ENCODE assay signal across 10 cellular contexts in the genomic region with DNA sequence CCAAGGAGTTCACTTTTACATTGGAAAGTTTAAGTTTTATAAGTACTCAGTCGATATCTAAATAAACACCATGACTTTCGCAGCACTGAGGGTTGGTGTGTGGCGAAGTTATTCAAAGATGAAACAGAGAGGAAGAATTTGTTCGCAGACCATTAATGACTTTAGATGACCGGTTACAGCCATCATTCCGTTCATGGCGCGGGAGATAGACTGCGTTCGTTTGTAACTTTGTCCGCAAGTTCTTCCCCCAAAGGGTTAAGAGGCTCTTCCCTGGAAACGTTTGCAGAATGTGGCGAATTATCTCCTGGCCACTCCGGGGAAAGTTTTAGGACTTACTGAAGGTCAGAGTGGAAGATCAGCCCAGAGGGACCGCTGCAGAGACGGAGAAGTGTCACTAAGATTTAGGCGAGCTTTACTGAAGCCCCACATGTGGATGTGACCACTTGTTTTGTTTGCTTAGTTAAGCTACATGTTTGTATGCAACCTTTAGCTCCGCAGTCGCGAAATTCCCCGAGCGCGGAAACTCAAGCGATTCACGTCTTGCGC. TPM values are rescaled to one million over a fixed set of nuclear protein-coding genes. Genes with fewer than 3 reads are reported as not detected.
DNase-seq lines count a peak whose midpoint lies in the region; ATAC-seq, FAIRE-seq and TF ChIP-seq lines count a peak whose summit lies in the region.
"Had no signal": no experiment of that assay in that cellular context is flagged by ENCODE, and none has a peak within 500 bp of the region (broad histone marks: within the 10 kb centered on the region; RNA-seq: fewer than 3 reads in every experiment).

No MANE protein-coding gene starts in this region.

- peak overlapping the region; percentile 93 for H3K4me2 ChIP-seq in astrocyte (ENCODE audit: low read length)

- TF ChIP-seq CTCF in 22Rv1 (IDR thresholded peaks at IDR 0.05), result no peak
- TF ChIP-seq CTCF in astrocyte (IDR thresholded peaks at IDR 0.05; ENCODE audit: insufficient read depth, low read depth, low read length), result no peak
- TF ChIP-seq CTCF in kidney epithelial cell (IDR thresholded peaks at IDR 0.05; ENCODE audit: insufficient read depth, low read length, poor library complexity, severe bottlenecking), result no peak
- no peak for TF ChIP-seq CTCF in Peyer's patch (IDR thresholded peaks at IDR 0.05)

- peaks cover 11% of the 10 kb centered on the region for H4K20me1 ChIP-seq in astrocyte (ENCODE audit: insufficient read depth, low read length)

- DNase-seq in GM12892 (ENCODE audit: insufficient read length), result no peak
- DNase-seq in astrocyte (ENCODE audit: low read depth), result no peak
- DNase-seq in kidney epithelial cell (ENCODE audit: low read depth), result no peak
- no peak for DNase-seq in ecto neural progenitor cell (ENCODE audit: low spot score)
- no peak for DNase-seq in Peyer's patch
- DNase-seq: NCI-H510A had no signal

- H3K9me3 ChIP-seq in astrocyte (ENCODE audit: insufficient read depth, low read depth, low read length) (no peaks in the 10 kb centered on the region), Peyer's patch (no peaks in the 10 kb centered on the region)
- H3K9me3 ChIP-seq: stomach had no signal

- peaks cover under 1% of the 10 kb centered on the region for H3K9me3 Mint-ChIP-seq in astrocyte (ENCODE audit: unreplicated experiment)

- H3K4me1 ChIP-seq in astrocyte (ENCODE audit: insufficient read depth, low read length) (peaks cover 15% of the 10 kb centered on the region), Peyer's patch (peaks cover 0 to 29% (median 4%) of the 10 kb centered on the region in 4 donors)

- H3K4me1 Mint-ChIP-seq in astrocyte (ENCODE audit: low read depth, unreplicated experiment), result no peaks in the 10 kb centered on the region

- FAIRE-seq in GM12892 (lab: Jason Lieb, UNC), result peak; percentile 27
- no peak for FAIRE-seq in astrocyte (lab: Jason Lieb, UNC)

- peaks cover 27% of the 10 kb centered on the region for H3K79me2 ChIP-seq in astrocyte (ENCODE audit: insufficient read depth, low read length)

- no peaks in the 10 kb centered on the region for H3K36me3 Mint-ChIP-seq in astrocyte (ENCODE audit: low read depth, unreplicated experiment)

- H3K27ac ChIP-seq in 22Rv1, result peak overlapping the region; percentile 35
- H3K27ac ChIP-seq in astrocyte (ENCODE audit: low read depth, low read length), result peak overlapping the region; percentile 2
- no peak overlapping the region for H3K27ac ChIP-seq in Peyer's patch
- H3K27ac ChIP-seq: stomach had no signal

- H3K27me3 ChIP-seq in astrocyte (ENCODE audit: insufficient read depth, low read length) (peaks cover 11% of the 10 kb centered on the region), kidney epithelial cell (ENCODE audit: control insufficient read depth, insufficient read depth, low read length) (peaks cover 12% of the 10 kb centered on the region), Peyer's patch (peaks cover 0 to 36% of the 10 kb centered on the region in 2 donors)

- TF ChIP-seq POLR2A in GM12892 (IDR thresholded peaks at IDR 0.05; ENCODE audit: low read depth, low read length) (no peak), Peyer's patch (IDR thresholded peaks at IDR 0.05) (no peak)

- H3K27me3 Mint-ChIP-seq in astrocyte (ENCODE audit: low read depth, unreplicated experiment), result peaks cover 51% of the 10 kb centered on the region

- no peaks in the 10 kb centered on the region for H3K36me3 ChIP-seq in astrocyte (ENCODE audit: insufficient read depth, low read length)
- H3K36me3 ChIP-seq in kidney epithelial cell (ENCODE audit: control insufficient read depth, insufficient read depth, low read length), result no peaks in the 10 kb centered on the region
- no peaks in the 10 kb centered on the region for H3K36me3 ChIP-seq in Peyer's patch
- H3K36me3 ChIP-seq: stomach had no signal

- H3K4me3 Mint-ChIP-seq in astrocyte (ENCODE audit: unreplicated experiment), result peak overlapping the region; percentile 74

- H2AFZ ChIP-seq in astrocyte (ENCODE audit: low read depth, low read length), result peak overlapping the region; percentile 76

- peak overlapping the region; percentile 67 for H3K4me3 ChIP-seq in astrocyte (ENCODE audit: insufficient read depth, low read depth, low read length)
- H3K4me3 ChIP-seq in kidney epithelial cell (ENCODE audit: low read depth, low read length), result peak overlapping the region; percentile 50
- peak overlapping the region in 2 of 4 donors; percentile 35 to 40 for H3K4me3 ChIP-seq in Peyer's patch

- peak overlapping the region; percentile 83 for H3K27ac Mint-ChIP-seq in astrocyte (ENCODE audit: unreplicated experiment)

- ATAC-seq in HG03039 (IDR thresholded peaks at IDR 0.05; ENCODE audit: unreplicated experiment) (no peak), GM21737 (IDR thresholded peaks at IDR 0.05; ENCODE audit: unreplicated experiment) (no peak)

- H3K9ac ChIP-seq in astrocyte (ENCODE audit: low read length), result peak overlapping the region; percentile 71

RNA-seq across cellular contexts. Expression of a gene that starts 2.2 kb away (rescaled TPM):
- polyA plus RNA-seq in GM12892 (2012; ENCODE audit: missing spikeins), result not detected
- 13.5 and 16.9 TPM in 2 replicates for total RNA-seq in astrocyte
- 14.7 and 22.0 TPM in 2 replicates for total RNA-seq in kidney epithelial cell
- total RNA-seq in Peyer's patch, result 10 to 100 TPM in 1 of 4 donors, 1 to 10 TPM in 3; 1.7 to 22.7 (median 4.5) TPM

RNA-seq across cellular contexts. Expression of a gene that starts 47.5 kb away (rescaled TPM):
- polyA plus RNA-seq in GM12892 (2012; ENCODE audit: missing spikeins), result 1,189 TPM
- total RNA-seq in astrocyte, result 475 and 524 TPM in 2 replicates
- 668 and 708 TPM in 2 replicates for total RNA-seq in kidney epithelial cell
- 100 to 1,000 TPM; 274 to 353 (median 301) TPM for total RNA-seq in Peyer's patch

Comparison
In these comparisons a context has a peak if more than half of its experiments do, and no peak if none do; other contexts are left out.
1. H3K27ac ChIP-seq: peak in 22Rv1 (single experiment) and astrocyte (single experiment); none in Peyer's patch (0 of 4).